Comparison of ENCODE assay signal across 1 cellular context in the genomic region with DNA sequence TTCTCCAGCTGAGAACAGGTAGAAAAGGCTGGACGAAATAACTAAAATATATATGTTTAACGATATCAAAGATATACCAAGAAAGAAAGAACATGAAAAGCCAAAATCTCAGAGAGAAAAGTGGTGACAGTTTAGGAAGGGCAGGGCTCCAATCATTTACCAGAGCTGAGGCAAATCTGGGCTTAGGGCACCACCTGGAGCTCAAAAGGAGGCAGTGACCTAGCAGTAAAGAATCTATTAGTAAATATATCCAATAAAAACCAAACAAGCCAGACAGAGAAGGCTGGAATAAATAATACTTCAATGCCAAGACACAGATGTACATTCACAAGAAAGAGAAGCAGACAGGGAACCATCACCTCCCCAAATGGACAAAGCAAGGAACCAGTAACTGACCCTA.
TF ChIP-seq lines count a peak whose summit lies in the region.

No MANE protein-coding gene starts in this region.

TF ChIP-seq in IMR-90, 13 proteins besides CTCF, POLR2A, EP300 and RAD21 (continued from another document):
- TF ChIP-seq FOS (IDR thresholded peaks at IDR 0.05; ENCODE audit: low read depth, low read length) (no peak), RFX5 (IDR thresholded peaks at IDR 0.05; ENCODE audit: low read depth, low read length) (no peak), SMC3 (IDR thresholded peaks at IDR 0.05; ENCODE audit: low read depth, low read length) (peak; percentile 83)
